34 cellular contexts compared by ENCODE assay signal in genomic region chr10:78752708-78753107, GRCh38.
A peak's percentile ranks its signal among the peaks of the same experiment; 100 is the strongest.
DNase-seq lines count a peak whose midpoint lies in the region; FAIRE-seq and TF ChIP-seq lines count a peak whose summit lies in the region.
"Had no signal": no experiment of that assay in that cellular context is flagged by ENCODE, and none has a peak within 500 bp of the region (broad histone marks: within the 10 kb centered on the region; RNA-seq: fewer than 3 reads in every experiment).

No MANE protein-coding gene starts in this region.

- H3K36me3 ChIP-seq in hepatocyte (replicated peaks; ENCODE audit: insufficient read depth, low read depth), result no peaks in the 10 kb centered on the region
- H3K36me3 ChIP-seq: BLaER1, gastrocnemius medialis, left ventricle myocardium inferior, stomach, tibial artery had no signal

- H2AFZ ChIP-seq in hepatocyte, result no peak overlapping the region

- H3K4me2 ChIP-seq in hepatocyte, result no peak overlapping the region
- H3K4me2 ChIP-seq: BLaER1, KMS-11 had no signal

- H3K27ac ChIP-seq in hepatocyte, result no peak overlapping the region
- H3K27ac ChIP-seq: BLaER1, gastrocnemius medialis, KMS-11, left ventricle myocardium inferior, stomach, tibial artery had no signal

- H3K9me3 ChIP-seq in hepatocyte (ENCODE audit: low read depth), result no peaks in the 10 kb centered on the region
- H3K9me3 ChIP-seq: BLaER1, Caco-2, gastrocnemius medialis, left ventricle myocardium inferior, stomach, tibial artery had no signal

- no peaks in the 10 kb centered on the region for H3K79me2 ChIP-seq in hepatocyte

- no peaks in the 10 kb centered on the region for H3K9me2 ChIP-seq in hepatocyte (replicated peaks; ENCODE audit: insufficient read depth)

- H3K27me3 ChIP-seq in hepatocyte, result no peaks in the 10 kb centered on the region
- H3K27me3 ChIP-seq: gastrocnemius medialis, stomach, tibial artery had no signal

- no peak for FAIRE-seq in D721Med (lab: Jason Lieb, UNC)
- FAIRE-seq: HTR-8/SVneo, TTC549 had no signal

- TF ChIP-seq CTCF in retinal pigment epithelial cell (conservative IDR thresholded peaks at IDR 0.05; ENCODE audit: low read depth, low read length), result peak; percentile 18
- TF ChIP-seq CTCF in D721Med (IDR thresholded peaks at IDR 0.05; ENCODE audit: insufficient read depth, missing control alignments), result no peak
- no peak for TF ChIP-seq CTCF in hepatocyte (IDR thresholded peaks at IDR 0.05; ENCODE audit: poor library complexity)

- H3K4me1 ChIP-seq in hepatocyte (ENCODE audit: insufficient read depth), result peaks cover 34% of the 10 kb centered on the region

- WGBS in hepatocyte (ENCODE audit: low lambda C conversion rate, missing lambda C conversion rate), result 97% methylated on average over 4 of the region's 4 CpGs

- DNase-seq in HT1080 (ENCODE audit: low read depth), result peak; percentile 35
- DNase-seq in RPMI7951 (ENCODE audit: low read depth), result peak; percentile 47
- peak; percentile 32 for DNase-seq in hepatic stellate cell (ENCODE audit: low spot score)
- peak; percentile 13 for DNase-seq in retinal pigment epithelial cell (ENCODE audit: low read depth)
- DNase-seq in cerebellar cortex (ENCODE audit: low spot score), result no peak
- no peak for DNase-seq in D721Med (ENCODE audit: insufficient read length, low spot score)
- no peak for DNase-seq in hepatocyte (ENCODE audit: low spot score)
- DNase-seq: activated CD4-positive, alpha-beta T cell treated with anti-CD3 and anti-CD28 coated beads for 1 hour; activated CD8-positive, alpha-beta T cell treated with anti-CD3 and anti-CD28 coated beads for 36 hours; activated naive CD4-positive, alpha-beta T cell treated with anti-CD3 and anti-CD28 coated beads, Interleukin-2, amount 50 U/mL, for 16 hours; amygdala; Caco-2; DMS79 treated with DMSO at 0.1 percent for 48 hours; gastrocnemius medialis; HCEC 1CT; hippocampal formation; immature natural killer cell; left ventricle myocardium inferior; naive B cell; NCI-H1092; NCI-H187; NCI-H2171 treated with DMSO at 0.1 percent for 48 hours; NCI-H524; NK-92 treated with Interleukin-12 subunit alpha and Interleukin-12 subunit beta, amount 100 ng/mL, for 24 hours; occipital lobe; RPMI8226; stimulated activated CD8-positive, alpha-beta memory T cell treated with anti-CD3 and anti-CD28 coated beads, Interleukin-4, amount 100 ng/mL, for 48 hours; stomach; T-helper 1 cell; tibial artery had no signal

- no peaks in the 10 kb centered on the region for H4K20me1 ChIP-seq in hepatocyte (ENCODE audit: insufficient read depth, poor library complexity, severe bottlenecking)
- H4K20me1 ChIP-seq: BLaER1 had no signal

- H3K4me3 ChIP-seq in retinal pigment epithelial cell (ENCODE audit: low read length), result no peak overlapping the region
- H3K4me3 ChIP-seq in hepatocyte, result no peak overlapping the region
- H3K4me3 ChIP-seq: BLaER1, gastrocnemius medialis, left ventricle myocardium inferior, stomach, tibial artery had no signal

Comparison
In these comparisons a context has a peak if more than half of its experiments do, and no peak if none do; other contexts are left out.
1. DNase-seq: peak in HT1080 (single experiment), RPMI7951 (single experiment), hepatic stellate cell (single experiment) and retinal pigment epithelial cell (single experiment); none in cerebellar cortex (single experiment), D721Med (single experiment) and hepatocyte (single experiment).